In genomic region chr10:110754375-110755120, GRCh38 we compare ENCODE assay signal across 19 cellular contexts.
"Had no signal": no experiment of that assay in that cellular context is flagged by ENCODE, and none has a peak within 500 bp of the region (broad histone marks: within the 10 kb centered on the region; RNA-seq: fewer than 3 reads in every experiment).

No MANE protein-coding gene starts in this region.

- H3K27me3 ChIP-seq: gastroesophageal sphincter, sigmoid colon had no signal

- H3K4me3 ChIP-seq: adrenal gland, coronary artery, gastroesophageal sphincter, lung, sigmoid colon, upper lobe of right lung had no signal

- H3K4me1 ChIP-seq: adrenal gland, gastroesophageal sphincter, upper lobe of right lung had no signal

- H3K27ac Mint-ChIP-seq: activated CD4-positive, alpha-beta memory T cell treated with anti-CD3 and anti-CD28 coated beads for 36 hours; activated naive CD4-positive, alpha-beta T cell treated with anti-CD3 and anti-CD28 coated beads for 36 hours; naive B cell; progenitor cell of endocrine pancreas had no signal

- DNase-seq: activated CD4-positive, alpha-beta memory T cell treated with anti-CD3 and anti-CD28 coated beads for 36 hours; activated CD4-positive, CD25-positive, alpha-beta regulatory T cell treated with anti-CD3 and anti-CD28 coated beads, Interleukin-2, amount 50 U/mL, for 72 hours; activated CD8-positive, alpha-beta memory T cell treated with anti-CD3 and anti-CD28 coated beads, Interleukin-2, amount 50 U/mL, for 4 hours; activated naive CD4-positive, alpha-beta T cell treated with anti-CD3 and anti-CD28 coated beads for 36 hours; adrenal gland; central memory CD4-positive, alpha-beta T cell; effector CD8-positive, alpha-beta T cell; hippocampal formation; naive B cell; nucleus accumbens; sigmoid colon; stimulated activated CD4-positive, alpha-beta T cell treated with anti-CD3 and anti-CD28 coated beads, Interleukin-2, amount 100 ng/mL, for 24 hours; stimulated activated naive CD4-positive, alpha-beta T cell treated with Interleukin-2 at 50 U/mL for 16 hours; T-helper 9 cell; upper lobe of right lung had no signal

- H3K36me3 ChIP-seq: adrenal gland, gastroesophageal sphincter, sigmoid colon, upper lobe of right lung had no signal

- H3K27me3 Mint-ChIP-seq: activated CD4-positive, alpha-beta memory T cell treated with anti-CD3 and anti-CD28 coated beads for 36 hours; progenitor cell of endocrine pancreas had no signal

- H3K36me3 Mint-ChIP-seq: activated CD4-positive, alpha-beta memory T cell treated with anti-CD3 and anti-CD28 coated beads for 36 hours; naive B cell had no signal

- H3K4me3 Mint-ChIP-seq: activated CD4-positive, alpha-beta memory T cell treated with anti-CD3 and anti-CD28 coated beads for 36 hours; activated naive CD4-positive, alpha-beta T cell treated with anti-CD3 and anti-CD28 coated beads for 36 hours; naive B cell had no signal

- H3K4me1 Mint-ChIP-seq: naive B cell had no signal

- H3K27ac ChIP-seq: adrenal gland, coronary artery, gastroesophageal sphincter, sigmoid colon, upper lobe of right lung had no signal

- ATAC-seq: gastroesophageal sphincter, upper lobe of right lung had no signal

- H3K9me3 ChIP-seq: adrenal gland, gastroesophageal sphincter, sigmoid colon, upper lobe of right lung had no signal
